Comparison of ENCODE assay signal across 8 cellular contexts in genomic region chr17:36544320-36545092, GRCh38. TPM values are rescaled to one million over a fixed set of nuclear protein-coding genes. Genes with fewer than 3 reads are reported as not detected.
DNase-seq lines count a peak whose midpoint lies in the region; ATAC-seq and TF ChIP-seq lines count a peak whose summit lies in the region.

Gene GGNBP2 (plus strand): TSS chr17:36544919. CDS start chr17:36545725, 806 bp downstream.

- H3K4me1 ChIP-seq in BLaER1, result peaks cover 29% of the 10 kb centered on the region

- peaks cover 12% of the 10 kb centered on the region; the same call in 1 of the 2 replicates for H3K36me3 ChIP-seq in BLaER1

- peak within 1 kb of the TSS; percentile 95 for H3K27ac ChIP-seq in BLaER1
- H3K27ac ChIP-seq in coronary artery, result peak within 1 kb of the TSS; percentile 99

- peaks cover 41% of the 10 kb centered on the region for H4K20me1 ChIP-seq in BLaER1

- TF ChIP-seq CTCF in coronary artery (IDR thresholded peaks at IDR 0.05), result no peak

- H3K9ac ChIP-seq in BLaER1, result peak within 1 kb of the TSS; percentile 96

- H3K9me3 ChIP-seq in BLaER1, result no peaks in the 10 kb centered on the region

- peak within 1 kb of the TSS; percentile 92 for H3K4me2 ChIP-seq in BLaER1

- peak within 1 kb of the TSS; percentile 81 for H3K4me3 ChIP-seq in BLaER1
- peak within 1 kb of the TSS; percentile 91 for H3K4me3 ChIP-seq in coronary artery

- no peaks in the 10 kb centered on the region for H3K27me3 ChIP-seq in BLaER1

- ATAC-seq in GM19372 (IDR thresholded peaks at IDR 0.05; ENCODE audit: low read depth, unreplicated experiment) (peak; percentile 40), HG03520 (IDR thresholded peaks at IDR 0.05; ENCODE audit: unreplicated experiment) (peak; percentile 49), left lobe of liver (peak; percentile 81)

- DNase-seq in NCI-H748 (lab: John Stamatoyannopoulos, UW; ENCODE audit: unreplicated experiment), result peak; percentile 94
- peak; percentile 91 for DNase-seq in activated CD4-positive, alpha-beta T cell treated with anti-CD3 and anti-CD28 coated beads, Interleukin-2, amount 50 U/mL, for 1 hour
- DNase-seq in coronary artery (ENCODE audit: low spot score), result peak; percentile 92
- peak; percentile 92 for DNase-seq in left lobe of liver (ENCODE audit: low spot score)
- DNase-seq in stimulated activated CD4-positive, alpha-beta T cell treated with anti-CD3 and anti-CD28 coated beads, Interleukin-1b, Interleukin-23, amount 100 ng/mL, for 48 hours, result peak; percentile 90

RNA-seq across cellular contexts. Expression of gene GGNBP2, which starts in this region (rescaled TPM):
- 30.1 TPM for total RNA-seq in left lobe of liver

Comparison
In these comparisons a context has a peak if more than half of its experiments do, and no peak if none do; other contexts are left out.
1. Peak in every context shown above with its lines: DNase-seq, ATAC-seq, H3K4me3 ChIP-seq and H3K27ac ChIP-seq.